Comparison of ENCODE assay signal across 20 cellular contexts in genomic region chr4:126890383-126890782, GRCh38.
DNase-seq lines count a peak whose midpoint lies in the region; ATAC-seq, FAIRE-seq and TF ChIP-seq lines count a peak whose summit lies in the region.
"Had no signal": no experiment of that assay in that cellular context is flagged by ENCODE, and none has a peak within 500 bp of the region (broad histone marks: within the 10 kb centered on the region; RNA-seq: fewer than 3 reads in every experiment).

No MANE protein-coding gene starts in this region.

- H3K14ac ChIP-seq in IMR-90 (replicated peaks; ENCODE audit: low read depth, low read length): no peak overlapping the region

- H3K4me1 ChIP-seq in GM23248 (ENCODE audit: insufficient read depth): peaks cover 28% of the 10 kb centered on the region
- peaks cover 6% of the 10 kb centered on the region for H3K4me1 ChIP-seq in IMR-90 (ENCODE audit: control insufficient read depth, insufficient read depth, low read length)
- no peaks in the 10 kb centered on the region for H3K4me1 ChIP-seq in upper lobe of left lung

- no peak overlapping the region; the same call in 1 of the 2 replicates for H4K5ac ChIP-seq in IMR-90 (ENCODE audit: low read depth, low read length)

- no peaks in the 10 kb centered on the region for H4K20me1 ChIP-seq in GM23248 (ENCODE audit: insufficient read depth)
- H4K20me1 ChIP-seq in IMR-90 (ENCODE audit: insufficient read depth, low read length): no peaks in the 10 kb centered on the region

- peaks cover 16% of the 10 kb centered on the region for H3K9me3 Mint-ChIP-seq in osteocyte (ENCODE audit: unreplicated experiment)

- TF ChIP-seq POLR2A in IMR-90 (IDR thresholded peaks at IDR 0.05; ENCODE audit: low read depth, low read length): no peak
- TF ChIP-seq POLR2A in upper lobe of left lung (IDR thresholded peaks at IDR 0.05): no peak

- CTCF ChIA-PET in IMR-90 (lab: Yijun Ruan, JAX): interaction anchor here (0.6 to 0.7 kb wide), 2 partner anchors 154 to 265 kb away, joined by 3 read pairs; no protein-coding TSS in a partner anchor

- H3K18ac ChIP-seq in IMR-90 (ENCODE audit: low read depth, low read length): peak overlapping the region; percentile 62

- H3K9me3 ChIP-seq in GM23248 (ENCODE audit: low read depth): no peaks in the 10 kb centered on the region
- H3K9me3 ChIP-seq in IMR-90 (ENCODE audit: control insufficient read depth, insufficient read depth, low read length): no peaks in the 10 kb centered on the region
- H3K9me3 ChIP-seq in upper lobe of left lung: no peaks in the 10 kb centered on the region

- no peak for TF ChIP-seq RAD21 in IMR-90 (IDR thresholded peaks at IDR 0.05; ENCODE audit: low read length)

- in situ Hi-C loops in GM23248 (cut with MboI) (no loop called here), IMR-90 (cut with MboI; ENCODE audit: low sequenced_read_pairs) (no loop called here)

- H3F3A ChIP-seq in GM23248 (ENCODE audit: insufficient read depth): no peaks in the 10 kb centered on the region

- H3K9ac ChIP-seq in GM23248 (no peak overlapping the region), IMR-90 (ENCODE audit: low read depth, low read length) (0 out of 2 replicates have a peak overlapping the region, but pooled peaks have one; percentile 26)

- H3K4me2 ChIP-seq in GM23248 (ENCODE audit: unreplicated experiment) (no peak overlapping the region), IMR-90 (ENCODE audit: low read depth, low read length) (peak overlapping the region; percentile 48)

- POLR2A ChIA-PET in IMR-90 (lab: Charles Lee; ENCODE audit: unreplicated experiment): interaction anchor here (0.6 to 0.8 kb wide), 4 partner anchors 9 to 991 kb away, joined by 3 to 7 read pairs (median 4); no protein-coding TSS in a partner anchor

- TF ChIP-seq EP300 in upper lobe of left lung (IDR thresholded peaks at IDR 0.05): no peak

- H3K27me3 Mint-ChIP-seq in osteocyte (ENCODE audit: unreplicated experiment): no peaks in the 10 kb centered on the region
- H3K27me3 Mint-ChIP-seq: CD4-positive, alpha-beta memory T cell had no signal

- H2AFZ ChIP-seq in GM23248 (peak overlapping the region; percentile 60), IMR-90 (replicated peaks; ENCODE audit: low read length, poor library complexity) (no peak overlapping the region)

- H3K4ac ChIP-seq in IMR-90 (ENCODE audit: low read depth, low read length): peak overlapping the region; percentile 98; the same call in 1 of the 2 replicates

- DNase-seq in GM23248: no peak
- DNase-seq in IMR-90: peak; percentile 66
- no peak for DNase-seq in osteocyte (ENCODE audit: extremely low spot score, unreplicated experiment)
- DNase-seq in upper lobe of left lung: no peak
- DNase-seq in A172 (ENCODE audit: low spot score): no peak
- DNase-seq: 8988T; C1 segment of cervical spinal cord; Calu3; CD4-positive, alpha-beta memory T cell; COR-L47; DMS53; DMS79 treated with DMSO at 0.1 percent for 48 hours; H7 had no signal

- H4K91ac ChIP-seq in IMR-90 (ENCODE audit: insufficient read depth, low read depth, low read length): peak overlapping the region; percentile 92; the same call in 1 of the 2 replicates

- H3K27me3 ChIP-seq in GM23248 (replicated peaks; ENCODE audit: insufficient read depth): no peaks in the 10 kb centered on the region
- H3K27me3 ChIP-seq in IMR-90 (ENCODE audit: control insufficient read depth, insufficient read depth, low read length): no peaks in the 10 kb centered on the region
- H3K27me3 ChIP-seq in upper lobe of left lung: no peaks in the 10 kb centered on the region

- no peaks in the 10 kb centered on the region for H3K79me1 ChIP-seq in IMR-90 (ENCODE audit: low read depth in 1 of 2, low read length in 2 of 2)

- H3K4me3 ChIP-seq in GM23248 (no peak overlapping the region), IMR-90 (ENCODE audit: insufficient read depth, low read depth, low read length) (no peak overlapping the region), upper lobe of left lung (no peak overlapping the region)

- intact Hi-C loops in IMR-90 (cut with micrococcal nuclease): loop anchor here (10.0 kb wide), 1 partner anchor 514 kb away; no protein-coding TSS in a partner anchor

- H3K36me3 ChIP-seq in GM23248 (ENCODE audit: low read depth): no peaks in the 10 kb centered on the region
- H3K36me3 ChIP-seq in IMR-90 (ENCODE audit: control insufficient read depth, insufficient read depth, low read length): no peaks in the 10 kb centered on the region
- H3K36me3 ChIP-seq in upper lobe of left lung: no peaks in the 10 kb centered on the region

- H3K56ac ChIP-seq in IMR-90 (ENCODE audit: extremely low read depth, insufficient read depth, low read length): no peak overlapping the region

- no peaks in the 10 kb centered on the region for H3K9me2 ChIP-seq in GM23248 (ENCODE audit: insufficient read depth)

- peak; percentile 92 for FAIRE-seq in endometrium (lab: Jason Lieb, UNC)
- FAIRE-seq: G401.6, GM12892, H1 had no signal

- H2AK5ac ChIP-seq in IMR-90 (ENCODE audit: low read depth, low read length): no peak overlapping the region

- H3K4me1 Mint-ChIP-seq in osteocyte (ENCODE audit: unreplicated experiment): peaks cover 22% of the 10 kb centered on the region
- H3K4me1 Mint-ChIP-seq: CD4-positive, alpha-beta memory T cell had no signal

- no peak overlapping the region for H2AK9ac ChIP-seq in IMR-90 (replicated peaks; ENCODE audit: low read depth, low read length, poor library complexity)

- peak overlapping the region; percentile 92 for H2BK5ac ChIP-seq in IMR-90 (ENCODE audit: low read depth, low read length, poor library complexity, severe bottlenecking)

- no peak overlapping the region for H3K4me3 Mint-ChIP-seq in osteocyte (ENCODE audit: unreplicated experiment)
- H3K4me3 Mint-ChIP-seq: CD4-positive, alpha-beta memory T cell had no signal

- peaks cover 4% of the 10 kb centered on the region for H3K9me1 ChIP-seq in IMR-90 (ENCODE audit: insufficient read depth, low read length)

- H2BK120ac ChIP-seq in IMR-90 (ENCODE audit: low read depth, low read length): peak overlapping the region; percentile 97

- TF ChIP-seq CTCF in IMR-90 (conservative IDR thresholded peaks at IDR 0.05; ENCODE audit: low read depth, low read length) (no peak), osteocyte (IDR thresholded peaks at IDR 0.05) (no peak), upper lobe of left lung (IDR thresholded peaks at IDR 0.05) (no peak)

- no peak overlapping the region; the same call in 1 of the 2 replicates for H3K23ac ChIP-seq in IMR-90 (ENCODE audit: low read depth, low read length)

- H3K79me2 ChIP-seq in GM23248 (ENCODE audit: insufficient read depth): no peaks in the 10 kb centered on the region

- no TSS peak for BruUV-seq in IMR-90 (replicated peaks; lab: Mats Ljungman, UMichigan)

- H3K36me3 Mint-ChIP-seq in osteocyte (ENCODE audit: unreplicated experiment): no peaks in the 10 kb centered on the region
- H3K36me3 Mint-ChIP-seq: CD4-positive, alpha-beta memory T cell had no signal

- peak overlapping the region; percentile 28 for H3K27ac Mint-ChIP-seq in osteocyte (ENCODE audit: unreplicated experiment)
- H3K27ac Mint-ChIP-seq: CD4-positive, alpha-beta memory T cell had no signal

- H4K8ac ChIP-seq in IMR-90 (ENCODE audit: low read depth in 2 of 2, low read length in 2 of 2): peak overlapping the region; percentile 57 to 93; a peak in 2 of 4 replicates

- peak overlapping the region; percentile 97; the same call in 1 of the 2 replicates for H2BK20ac ChIP-seq in IMR-90 (ENCODE audit: low read depth, low read length)

- H2BK15ac ChIP-seq in IMR-90 (ENCODE audit: low read depth, low read length): peak overlapping the region; percentile 81; the same call in 1 of the 3 replicates

- dilution Hi-C loops in IMR-90 (cut with HindIII; ENCODE audit: low sequenced_read_pairs, unreplicated experiment): no loop called here

- ATAC-seq in IMR-90 (ENCODE audit: low read depth) (peak; percentile 61), GM21526 (IDR thresholded peaks at IDR 0.05; ENCODE audit: low FRiP score, unreplicated experiment) (no peak), GM19452 (IDR thresholded peaks at IDR 0.05; ENCODE audit: unreplicated experiment) (no peak), upper lobe of left lung (ENCODE audit: low FRiP score in 2 of 2) (no peak)
- ATAC-seq: HCT116 had no signal

- H3K27ac ChIP-seq in GM23248: no peak overlapping the region
- H3K27ac ChIP-seq in IMR-90 (ENCODE audit: insufficient read depth, low read length): peak overlapping the region; percentile 92; the same call in 1 of the 2 replicates
- H3K27ac ChIP-seq in upper lobe of left lung: no peak overlapping the region

TF ChIP-seq in IMR-90, 13 proteins besides CTCF, POLR2A, EP300 and RAD21:
- TF ChIP-seq CHD1 (IDR thresholded peaks at IDR 0.05; ENCODE audit: low read depth, low read length) (no peak), NFE2L2 (IDR thresholded peaks at IDR 0.05; ENCODE audit: low read depth, low read length) (no peak)
